21 cellular contexts compared by ENCODE assay signal in the genomic region with DNA sequence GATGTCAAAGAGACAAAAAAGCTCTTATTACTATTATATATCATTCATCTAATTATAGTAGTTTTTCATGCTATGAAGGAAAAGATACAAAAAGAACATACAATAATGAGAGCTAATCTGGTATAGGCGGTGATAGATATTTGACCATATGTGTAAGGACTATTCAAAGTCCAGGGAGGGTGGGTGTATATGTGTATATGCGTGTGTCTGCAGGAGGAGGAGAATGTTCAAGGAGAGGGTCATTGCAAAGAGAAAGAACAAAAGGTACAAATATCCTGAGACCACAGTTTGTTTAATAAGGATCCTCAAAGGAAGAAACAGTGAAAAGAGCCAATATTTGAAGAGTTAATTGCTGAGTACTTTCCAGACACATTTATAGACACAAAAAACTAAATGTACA.
DNase-seq lines count a peak whose midpoint lies in the region; ATAC-seq, FAIRE-seq and TF ChIP-seq lines count a peak whose summit lies in the region.
"Had no signal": no experiment of that assay in that cellular context is flagged by ENCODE, and none has a peak within 500 bp of the region (broad histone marks: within the 10 kb centered on the region; RNA-seq: fewer than 3 reads in every experiment).

No MANE protein-coding gene starts in this region.

- H2AFZ ChIP-seq in OCI-LY1 (ENCODE audit: low read length) (peak overlapping the region; percentile 88; the same call in 1 of the 2 replicates), osteoblast (ENCODE audit: low read length) (peak overlapping the region; percentile 39)

- no peak overlapping the region for H3K4me2 ChIP-seq in OCI-LY1 (ENCODE audit: low read length)
- H3K4me2 ChIP-seq in osteoblast (ENCODE audit: insufficient read depth, low read length) = no peak overlapping the region
- H3K4me2 ChIP-seq: KMS-11 had no signal

- H3K9me3 Mint-ChIP-seq in MCF 10A (ENCODE audit: unreplicated experiment) = peaks cover under 1% of the 10 kb centered on the region
- H3K9me3 Mint-ChIP-seq: IgD-negative memory B cell had no signal

- no peak for FAIRE-seq in H54 (lab: Jason Lieb, UNC)

- H3K36me3 Mint-ChIP-seq in MCF 10A (ENCODE audit: insufficient read depth, unreplicated experiment) = no peaks in the 10 kb centered on the region
- H3K36me3 Mint-ChIP-seq: IgD-negative memory B cell had no signal

- H3K36me3 ChIP-seq in breast epithelium (no peaks in the 10 kb centered on the region), OCI-LY1 (ENCODE audit: insufficient read depth, low read length) (no peaks in the 10 kb centered on the region), adipocyte (ENCODE audit: control insufficient read depth, insufficient read depth, low read length, severe bottlenecking) (no peaks in the 10 kb centered on the region), osteoblast (ENCODE audit: insufficient read depth, low read length) (no peaks in the 10 kb centered on the region)
- H3K36me3 ChIP-seq: SJSA1 had no signal

- H3K79me2 ChIP-seq in OCI-LY1 (ENCODE audit: insufficient read depth, low read length) (no peaks in the 10 kb centered on the region), osteoblast (ENCODE audit: insufficient read depth, low read length) (no peaks in the 10 kb centered on the region)

- H3K4me3 ChIP-seq in breast epithelium (no peak overlapping the region), OCI-LY1 (ENCODE audit: low read depth, low read length, poor library complexity, severe bottlenecking) (peak overlapping the region; percentile 12), adipocyte (ENCODE audit: low read length) (peak overlapping the region; percentile 68), osteoblast (ENCODE audit: insufficient read depth, low read length) (peak overlapping the region; percentile 52)
- H3K4me3 ChIP-seq: SJSA1 had no signal

- peak overlapping the region; percentile 43 for H3K27ac Mint-ChIP-seq in MCF 10A (ENCODE audit: low read depth, unreplicated experiment)
- H3K27ac Mint-ChIP-seq: IgD-negative memory B cell had no signal

- H3K27me3 Mint-ChIP-seq in MCF 10A (ENCODE audit: insufficient read depth, unreplicated experiment) = no peaks in the 10 kb centered on the region
- H3K27me3 Mint-ChIP-seq: IgD-negative memory B cell had no signal

- no peaks in the 10 kb centered on the region for H3K4me1 Mint-ChIP-seq in MCF 10A (ENCODE audit: insufficient read depth, unreplicated experiment)

- POLR2A ChIA-PET in MCF 10A (lab: Yijun Ruan, JAX) = no interaction called here

- no peak for TF ChIP-seq POLR2A in breast epithelium (IDR thresholded peaks at IDR 0.05)
- no peak for TF ChIP-seq POLR2A in H54 (IDR thresholded peaks at IDR 0.05; ENCODE audit: low read depth, low read length)

- H3K9ac ChIP-seq in OCI-LY1 (ENCODE audit: low read length) = no peak overlapping the region
- peak overlapping the region; percentile 76 for H3K9ac ChIP-seq in adipocyte (ENCODE audit: low read length)
- H3K9ac ChIP-seq: KMS-11 had no signal

- H4K20me1 ChIP-seq in OCI-LY1 (ENCODE audit: insufficient read depth, low read length) = no peaks in the 10 kb centered on the region
- no peaks in the 10 kb centered on the region for H4K20me1 ChIP-seq in osteoblast (ENCODE audit: insufficient read depth, low read length)

- no peaks in the 10 kb centered on the region for H3K4me1 ChIP-seq in breast epithelium
- H3K4me1 ChIP-seq in OCI-LY1 (ENCODE audit: insufficient read depth, low read length, severe bottlenecking) = peaks cover 21% of the 10 kb centered on the region
- H3K4me1 ChIP-seq in adipocyte (ENCODE audit: control insufficient read depth, insufficient read depth, low read length) = peaks cover 17% of the 10 kb centered on the region
- peaks cover 10% of the 10 kb centered on the region for H3K4me1 ChIP-seq in osteoblast (ENCODE audit: insufficient read depth, low read length)

- H3K27ac ChIP-seq in breast epithelium = no peak overlapping the region
- H3K27ac ChIP-seq in OCI-LY1 (ENCODE audit: low read depth, low read length, poor library complexity, severe bottlenecking) = no peak overlapping the region
- H3K27ac ChIP-seq in osteoblast (ENCODE audit: low read depth, low read length) = no peak overlapping the region
- H3K27ac ChIP-seq: KMS-11, SJSA1 had no signal

- no peaks in the 10 kb centered on the region for H3K9me3 ChIP-seq in breast epithelium
- no peaks in the 10 kb centered on the region for H3K9me3 ChIP-seq in OCI-LY1 (ENCODE audit: low read length)
- H3K9me3 ChIP-seq in adipocyte (ENCODE audit: control insufficient read depth, low read length) = no peaks in the 10 kb centered on the region
- no peaks in the 10 kb centered on the region for H3K9me3 ChIP-seq in osteoblast (ENCODE audit: low read depth, low read length)
- H3K9me3 ChIP-seq: SJSA1 had no signal

- DNase-seq in MCF 10A (ENCODE audit: unreplicated experiment) (no peak), breast epithelium (ENCODE audit: low spot score in 2 of 2) (no peak), adipocyte (ENCODE audit: low read depth) (no peak), osteoblast (ENCODE audit: insufficient read length, low spot score, missing footprints) (no peak), germinal center (ENCODE audit: low spot score) (no peak), H54 (ENCODE audit: insufficient read length, low spot score) (no peak)
- no peak for DNase-seq in stimulated activated naive CD8-positive, alpha-beta T cell treated with anti-CD3 and anti-CD28 coated beads, Interleukin-15, Interleukin-2, amounts not matched to agents 100 U/mL and 50 U/mL, for 24 hours
- DNase-seq: 8988T, H7, NCI-H1092, NCI-H1417 treated with DMSO at 0.1 percent for 48 hours, NCI-H1930, NCI-H2107, NCI-H524, NCI-H774, Right ventricle myocardium superior, RPMI8226 had no signal

- no peak overlapping the region for H3K4me3 Mint-ChIP-seq in MCF 10A (ENCODE audit: unreplicated experiment)
- H3K4me3 Mint-ChIP-seq: IgD-negative memory B cell had no signal

- H3K9me2 ChIP-seq in OCI-LY1 (ENCODE audit: low read depth, low read length) = no peaks in the 10 kb centered on the region; the same call in 1 of the 2 replicates

- no peak for TF ChIP-seq CTCF in MCF 10A (IDR thresholded peaks at IDR 0.05; ENCODE audit: unreplicated experiment)
- no peak for TF ChIP-seq CTCF in breast epithelium (IDR thresholded peaks at IDR 0.05)
- TF ChIP-seq CTCF in OCI-LY1 (IDR thresholded peaks at IDR 0.05; ENCODE audit: low read length) = no peak
- no peak for TF ChIP-seq CTCF in osteoblast (IDR thresholded peaks at IDR 0.05; ENCODE audit: extremely low read depth, low read depth, low read length)

- no peak for ATAC-seq in stimulated activated naive CD8-positive, alpha-beta T cell treated with anti-CD3 and anti-CD28 coated beads, Interleukin-15, Interleukin-2, amounts not matched to agents 100 U/mL and 50 U/mL, for 24 hours

- H3K27me3 ChIP-seq in breast epithelium (no peaks in the 10 kb centered on the region), OCI-LY1 (ENCODE audit: insufficient read depth, low read length) (no peaks in the 10 kb centered on the region), adipocyte (replicated peaks; ENCODE audit: control insufficient read depth, insufficient read depth, low read length) (no peaks in the 10 kb centered on the region), osteoblast (ENCODE audit: insufficient read depth, low read length) (no peaks in the 10 kb centered on the region)
- H3K27me3 ChIP-seq: SJSA1 had no signal

- BruUV-seq in MCF 10A (replicated peaks; lab: Mats Ljungman, UMichigan) = no TSS peak

- CTCF ChIA-PET in MCF 10A (lab: Yijun Ruan, JAX) = no interaction called here

- H3F3A ChIP-seq in OCI-LY1 (ENCODE audit: insufficient read depth, low read length) = no peaks in the 10 kb centered on the region

- intact Hi-C loops in MCF 10A (cut with micrococcal nuclease) (no loop called here), breast epithelium (cut with DNase I; ENCODE audit: low total_unique reads) (no loop called here)

Comparison
In these comparisons a context has a peak if more than half of its experiments do, and no peak if none do; other contexts are left out.
1. H3K4me3 ChIP-seq: peak in OCI-LY1 (single experiment), adipocyte (single experiment) and osteoblast (single experiment); none in breast epithelium (0 of 3).